8 cellular contexts compared by ENCODE assay signal in the genomic region with DNA sequence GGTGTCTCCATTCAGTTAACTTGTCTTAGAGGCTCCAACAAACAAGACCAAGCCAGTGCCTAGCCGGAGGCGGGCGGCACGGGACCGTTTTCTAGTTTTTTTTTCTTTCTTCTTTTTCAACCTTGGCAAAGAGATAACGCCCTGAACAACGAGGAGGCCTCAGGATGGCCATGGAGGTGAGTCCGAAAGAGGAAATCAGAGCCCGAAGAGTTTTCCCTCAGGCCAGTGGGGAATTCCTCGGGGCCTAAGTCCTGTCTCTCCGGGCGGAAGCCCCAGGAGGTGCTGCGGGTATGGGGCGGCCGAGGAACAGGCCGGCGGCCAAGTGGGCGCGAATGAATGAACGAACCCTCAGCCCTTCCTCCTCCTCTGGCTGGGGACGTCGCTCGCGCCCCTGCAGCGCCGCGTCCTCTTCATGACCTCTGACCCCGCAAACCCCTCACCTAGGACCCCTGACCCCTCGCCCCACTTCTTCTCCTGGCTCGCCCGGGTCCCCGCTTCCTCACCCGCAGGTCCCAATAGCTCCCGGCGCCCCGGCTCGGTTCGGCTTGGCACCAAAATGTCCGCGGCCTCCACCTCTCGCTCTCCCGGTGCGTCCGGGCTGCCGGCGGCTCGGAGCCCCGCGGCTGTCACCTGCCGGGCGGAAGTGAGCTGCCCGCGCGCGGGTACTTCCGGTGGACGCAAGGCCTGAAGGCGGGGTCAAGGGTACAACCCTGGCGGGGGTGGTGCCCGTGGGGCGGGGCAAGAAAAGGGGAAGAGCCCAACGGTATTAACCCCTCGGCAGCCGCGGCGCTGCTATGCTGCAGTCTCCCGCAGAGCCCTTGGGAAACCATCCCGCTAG. TPM values are rescaled to one million over a fixed set of nuclear protein-coding genes. Genes with fewer than 3 reads are reported as not detected.
DNase-seq lines count a peak whose midpoint lies in the region; ATAC-seq and TF ChIP-seq lines count a peak whose summit lies in the region.

A gene (minus strand): TSS at position 650 of the 838 bp plus-strand sequence. CDS start 21,327 bp downstream, outside the sequence.

- H3K9me3 ChIP-seq in mononuclear cell (ENCODE audit: low read depth, low read length): no peaks in the 10 kb centered on the region

- no peak for TF ChIP-seq EP300 in Ishikawa (IDR thresholded peaks at IDR 0.05; ENCODE audit: borderline replicate concordance)

- no peak for TF ChIP-seq RAD21 in Ishikawa (IDR thresholded peaks at IDR 0.05; ENCODE audit: low read depth)

- peak; percentile 87 for ATAC-seq in GM21529 (IDR thresholded peaks at IDR 0.05; ENCODE audit: unreplicated experiment)

- H3K27me3 ChIP-seq in mononuclear cell (ENCODE audit: insufficient read depth, low read length): no peaks in the 10 kb centered on the region

- TF ChIP-seq CTCF in epithelial cell of esophagus (IDR thresholded peaks at IDR 0.05; ENCODE audit: insufficient read depth, low read depth, low read length, missing control alignments): no peak

- H3K4me3 ChIP-seq in epithelial cell of esophagus (ENCODE audit: low read length): peak within 1 kb of the TSS; percentile 82
- peak within 1 kb of the TSS; percentile 74 for H3K4me3 ChIP-seq in mononuclear cell (ENCODE audit: low read length)

- H3K4me1 ChIP-seq in mononuclear cell (ENCODE audit: insufficient read depth, low read length): peaks cover 58% of the 10 kb centered on the region

- DNase-seq in DMS 273 (lab: John Stamatoyannopoulos, UW; ENCODE audit: unreplicated experiment) (peak; percentile 96), OCI-M2 (lab: John Stamatoyannopoulos, UW; ENCODE audit: unreplicated experiment) (peak; percentile 38), activated T-cell treated with anti-CD3 and anti-CD28 coated beads for 4 hours (peak; percentile 91), epithelial cell of esophagus (ENCODE audit: low read depth) (peak; percentile 92)
- DNase-seq in stimulated activated CD8-positive, alpha-beta memory T cell treated with anti-CD3 and anti-CD28 coated beads, Interleukin-4, amount 100 ng/mL, for 1 hour (ENCODE audit: low read depth in 2 of 2, low spot score in 1 of 2): peak; percentile 79 to 85

TF ChIP-seq in Ishikawa, 13 proteins besides CTCF, POLR2A, EP300 and RAD21:
- TF ChIP-seq, protein P1, sequence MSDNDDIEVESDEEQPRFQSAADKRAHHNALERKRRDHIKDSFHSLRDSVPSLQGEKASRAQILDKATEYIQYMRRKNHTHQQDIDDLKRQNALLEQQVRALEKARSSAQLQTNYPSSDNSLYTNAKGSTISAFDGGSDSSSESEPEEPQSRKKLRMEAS (IDR thresholded peaks at IDR 0.05): peak; percentile 76
- peak; percentile 62; the same call in 1 of the 2 replicates for TF ChIP-seq EGR1 (IDR thresholded peaks at IDR 0.05)
- no peak for TF ChIP-seq CREB1 (IDR thresholded peaks at IDR 0.05; ENCODE audit: low read depth)
- no peak for TF ChIP-seq CEBPB (IDR thresholded peaks at IDR 0.05)
- no peak; the same call in 1 of the 2 replicates for TF ChIP-seq TCF12 (IDR thresholded peaks at IDR 0.05; ENCODE audit: low read depth)
- TF ChIP-seq YY1 (IDR thresholded peaks at IDR 0.05; ENCODE audit: low read depth): no peak
- peak; percentile 93 for TF ChIP-seq ZBTB7A (IDR thresholded peaks at IDR 0.05; ENCODE audit: low read depth)
- no peak; the same call in 1 of the 2 replicates for TF ChIP-seq NFIC (IDR thresholded peaks at IDR 0.05)
- peak; percentile 85 for TF ChIP-seq TAF1 (IDR thresholded peaks at IDR 0.05; ENCODE audit: low read depth)
- TF ChIP-seq TEAD4 (IDR thresholded peaks at IDR 0.05): 0 out of 2 replicates have a peak, but pooled peaks have one; percentile 4

RNA-seq across cellular contexts. Expression of the gene that starts here (rescaled TPM):
- 40.5 TPM for total RNA-seq in mononuclear cell

Comparison
In these comparisons a context has a peak if more than half of its experiments do, and no peak if none do; other contexts are left out.
1. Peak in every context shown above with its lines: DNase-seq, ATAC-seq and H3K4me3 ChIP-seq.
2. DNase-seq: peak in every context shown above with its lines; median percentile 96 in DMS 273; 92 in epithelial cell of esophagus; 91 in activated T-cell treated with anti-CD3 and anti-CD28 coated beads for 4 hours; 82 in stimulated activated CD8-positive, alpha-beta memory T cell treated with anti-CD3 and anti-CD28 coated beads, Interleukin-4, amount 100 ng/mL, for 1 hour; 38 in OCI-M2.